ENCODE assay signal across 8 cellular contexts in the genomic region with DNA sequence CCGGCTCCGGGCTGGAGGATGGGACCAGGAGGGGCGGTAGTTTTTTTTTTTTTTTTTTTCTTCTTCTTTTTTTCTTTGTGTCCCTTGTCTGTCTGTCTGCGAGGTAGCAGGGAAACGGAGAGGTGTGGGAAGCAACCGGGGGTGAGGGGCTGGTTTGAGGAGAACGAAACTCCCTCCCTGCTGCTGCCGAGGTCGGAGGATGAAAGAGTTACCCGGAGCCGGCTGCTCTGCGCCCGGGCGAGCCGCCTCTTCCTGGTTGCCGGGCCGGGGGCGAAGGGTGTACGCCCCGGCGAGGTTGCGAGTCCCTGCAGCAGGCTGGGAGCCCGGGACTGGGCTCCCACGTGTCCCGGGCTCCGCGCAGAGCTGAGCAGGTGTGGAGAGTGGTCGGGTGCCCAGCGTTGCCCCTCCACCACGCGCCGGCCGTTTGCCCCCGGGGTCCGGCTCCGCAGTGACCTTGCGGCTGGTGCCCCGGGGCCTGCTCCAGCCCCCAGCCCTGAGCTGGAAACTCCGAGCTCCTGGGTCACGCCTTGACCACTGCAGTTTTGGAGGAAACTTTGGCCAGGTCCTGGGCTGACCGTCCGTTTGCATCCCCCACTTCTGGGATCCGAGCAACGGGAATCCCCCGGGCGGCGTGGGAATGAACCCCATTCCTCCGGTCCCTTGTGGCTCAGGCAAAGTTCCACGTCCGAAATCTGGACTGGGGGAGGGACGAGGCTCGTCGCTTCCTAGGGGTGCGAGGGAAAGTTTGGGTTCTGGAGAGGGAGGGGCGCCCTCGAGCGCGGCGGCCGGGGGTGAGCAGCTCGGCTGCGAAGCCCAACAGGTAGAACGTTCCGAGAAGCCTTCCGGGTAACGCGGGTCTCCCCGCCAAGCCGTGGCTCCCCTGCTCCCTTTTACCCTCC. TPM values are rescaled to one million over a fixed set of nuclear protein-coding genes. Genes with fewer than 3 reads are reported as not detected.
A peak's percentile ranks its signal among the peaks of the same experiment; 100 is the strongest.
DNase-seq lines count a peak whose midpoint lies in the region; ATAC-seq and TF ChIP-seq lines count a peak whose summit lies in the region.

No MANE protein-coding gene starts in this region.

- 2% methylated on average over 47 of the region's 69 CpGs for WGBS in smooth muscle cell (ENCODE audit: low lambda C conversion rate)

- H3K79me2 ChIP-seq in GM23338 (replicated peaks; ENCODE audit: insufficient read depth) (peaks cover 42% of the 10 kb centered on the region), smooth muscle cell (ENCODE audit: low read depth) (peaks cover 20% of the 10 kb centered on the region)

- H2AFZ ChIP-seq in GM23338, result peak overlapping the region; percentile 95
- H2AFZ ChIP-seq in smooth muscle cell (ENCODE audit: low read depth), result peak overlapping the region; percentile 85

- TF ChIP-seq CTCF in A673 (conservative IDR thresholded peaks at IDR 0.05; ENCODE audit: low read depth, low read length) (no peak), GM23338 (conservative IDR thresholded peaks at IDR 0.05; ENCODE audit: low read depth in 2 of 2) (no peak), smooth muscle cell (IDR thresholded peaks at IDR 0.05; ENCODE audit: borderline replicate concordance, insufficient read depth, poor library complexity, severe bottlenecking) (no peak)

- H3K36me3 ChIP-seq in A673 (ENCODE audit: insufficient read depth, low read length, poor library complexity, severe bottlenecking), result no peaks in the 10 kb centered on the region
- H3K36me3 ChIP-seq in GM23338 (ENCODE audit: insufficient read depth), result no peaks in the 10 kb centered on the region
- no peaks in the 10 kb centered on the region for H3K36me3 ChIP-seq in iPS-15b (ENCODE audit: control insufficient read depth, insufficient read depth, low read length)
- no peaks in the 10 kb centered on the region for H3K36me3 ChIP-seq in smooth muscle cell (ENCODE audit: low read depth)

- H3K4me2 ChIP-seq in GM23338 (peak overlapping the region; percentile 81), smooth muscle cell (peak overlapping the region; percentile 99)

- H3F3A ChIP-seq in GM23338 (replicated peaks; ENCODE audit: low read depth) (0 out of 2 replicates have a peak, but pooled peaks cover 9% of the 10 kb centered on the region), smooth muscle cell (ENCODE audit: low read depth) (no peaks in the 10 kb centered on the region)

- no peaks in the 10 kb centered on the region; the same call in 2 of the 3 replicates for H3K36me3 Mint-ChIP-seq in GM23338 (ENCODE audit: low read depth)

- BruUV-seq in A673 (replicated peaks; lab: Mats Ljungman, UMichigan), result no TSS peak

- no peak overlapping the region for H3K27ac ChIP-seq in A673 (ENCODE audit: low read depth, low read length, poor library complexity, severe bottlenecking)
- no peak overlapping the region for H3K27ac ChIP-seq in GM23338 (ENCODE audit: low read depth)
- H3K27ac ChIP-seq in smooth muscle cell (ENCODE audit: low read depth), result peak overlapping the region; percentile 84

- intact Hi-C loops in A673 (cut with micrococcal nuclease; ENCODE audit: unreplicated experiment), result loop anchor here (10.0 kb wide), 1 partner anchor 407 kb away; no protein-coding TSS in a partner anchor

- ATAC-seq in GM23338, result peak; percentile 41

- no peaks in the 10 kb centered on the region for H3K9me2 ChIP-seq in GM23338 (ENCODE audit: insufficient read depth)

- H3K4me1 ChIP-seq in A673 (ENCODE audit: insufficient read depth, low read length, poor library complexity, severe bottlenecking) (peaks cover 4% of the 10 kb centered on the region), GM23338 (ENCODE audit: insufficient read depth) (peaks cover 29% of the 10 kb centered on the region), iPS-15b (ENCODE audit: control insufficient read depth, insufficient read depth, low read length) (peaks cover 20% of the 10 kb centered on the region), smooth muscle cell (ENCODE audit: low read depth) (peaks cover 18% of the 10 kb centered on the region)

- H3K9me3 ChIP-seq in A673 (ENCODE audit: low read depth, low read length, poor library complexity, severe bottlenecking), result no peaks in the 10 kb centered on the region
- no peaks in the 10 kb centered on the region for H3K9me3 ChIP-seq in iPS-15b (ENCODE audit: control insufficient read depth, insufficient read depth, low read length)
- H3K9me3 ChIP-seq in smooth muscle cell (replicated peaks; ENCODE audit: low read depth), result no peaks in the 10 kb centered on the region

- POLR2A ChIA-PET in A673 (lab: Charles Lee; ENCODE audit: low non-redundant PET), result no interaction called here

- H4K20me1 ChIP-seq in GM23338 (replicated peaks; ENCODE audit: insufficient read depth) (peaks cover 7% of the 10 kb centered on the region; the same call in 1 of the 2 replicates), smooth muscle cell (ENCODE audit: low read depth) (peaks cover 15% of the 10 kb centered on the region)

- peaks cover 41% of the 10 kb centered on the region for H3K4me1 Mint-ChIP-seq in GM23338

- no peaks in the 10 kb centered on the region for H3K9me3 Mint-ChIP-seq in GM23338

- H3K27ac Mint-ChIP-seq in GM23338, result no peak overlapping the region; the same call in 1 of the 2 replicates

- peak overlapping the region; percentile 81 for H3K9ac ChIP-seq in iPS-15b (ENCODE audit: low read depth, low read length)
- peak overlapping the region; percentile 84 for H3K9ac ChIP-seq in smooth muscle cell (ENCODE audit: low read depth)

- H3K4me3 ChIP-seq in A673 (ENCODE audit: low read depth, low read length, poor library complexity, severe bottlenecking) (peak overlapping the region; percentile 61), GM23338 (peak overlapping the region; percentile 99), iPS-15b (ENCODE audit: low read depth, low read length) (peak overlapping the region; percentile 91), smooth muscle cell (peak overlapping the region; percentile 81)

- peak overlapping the region; percentile 90 for H3K4me3 Mint-ChIP-seq in GM23338

- DNase-seq in A673 (ENCODE audit: low spot score), result peak; percentile 25
- DNase-seq in GM23338 (ENCODE audit: low spot score), result peak; percentile 66
- peak; percentile 45 for DNase-seq in T follicular helper cell (ENCODE audit: low read depth)
- peak; percentile 62 for DNase-seq in astrocyte of the hippocampus (ENCODE audit: low read depth, low spot score)
- DNase-seq in smooth muscle cell (lab: John Stamatoyannopoulos, UW; ENCODE audit: unreplicated experiment), result no peak
- no peak for DNase-seq in kidney glomerular epithelial cell (lab: John Stamatoyannopoulos, UW)
- DNase-seq in medulla oblongata (ENCODE audit: extremely low spot score), result no peak

- CTCF ChIA-PET in A673 (lab: Charles Lee), result interaction anchor here (0.7 to 1.2 kb wide), 2 partner anchors 76 to 1643 kb away, joined by 4 to 8 read pairs; no protein-coding TSS in a partner anchor

- H3K27me3 Mint-ChIP-seq in GM23338 (ENCODE audit: insufficient read depth, low read depth, poor library complexity), result peaks cover 42% of the 10 kb centered on the region

- H3K27me3 ChIP-seq in A673 (replicated peaks; ENCODE audit: insufficient read depth, low read depth, low read length, poor library complexity) (peaks cover 41% of the 10 kb centered on the region), GM23338 (ENCODE audit: insufficient read depth) (peaks cover 41% of the 10 kb centered on the region), iPS-15b (ENCODE audit: control insufficient read depth, insufficient read depth, low read length) (peaks cover 31% of the 10 kb centered on the region), smooth muscle cell (ENCODE audit: low read depth) (no peaks in the 10 kb centered on the region)

TF ChIP-seq in GM23338, 12 proteins besides CTCF, POLR2A, EP300 and RAD21:
- peak; percentile 40 for TF ChIP-seq EZH2 (IDR thresholded peaks at IDR 0.05; ENCODE audit: low read depth, unreplicated experiment)
- no peak for TF ChIP-seq ETS1 (IDR thresholded peaks at IDR 0.05)

RNA-seq across cellular contexts. Expression of gene CHST11, which starts 1.2 kb away (rescaled TPM):
- total RNA-seq in A673 (2021) (1.1 and 1.5 TPM in 2 replicates), smooth muscle cell (7.7 and 10.2 TPM in 2 replicates)
- total RNA-seq in GM23338 (2014; rRNA removed; shearing (Covaris generic)), result 13.4 and 25.7 TPM in 2 replicates
- polyA plus RNA-seq in GM23338 (2016; fragmentation: Nextera tagmentation; extraction: Ambion mirVana) (6.9 and 7.7 TPM in 2 replicates), smooth muscle cell (6.9 and 15.9 TPM in 2 replicates)

Comparison
In these comparisons a context has a peak if more than half of its experiments do, and no peak if none do; other contexts are left out.
1. DNase-seq: peak in A673 (single experiment), GM23338 (single experiment), T follicular helper cell (single experiment) and astrocyte of the hippocampus (single experiment); none in smooth muscle cell (single experiment), kidney glomerular epithelial cell (single experiment) and medulla oblongata (single experiment).
2. Peak in every context shown above with its lines, with median percentiles within 50 percentile points of each other: H3K4me3 ChIP-seq.